Comparison of ENCODE assay signal across 6 cellular contexts in genomic region chr15:42491540-42492225, GRCh38. TPM values are rescaled to one million over a fixed set of nuclear protein-coding genes. Genes with fewer than 3 reads are reported as not detected.
A peak's percentile ranks its signal among the peaks of the same experiment; 100 is the strongest.
DNase-seq lines count a peak whose midpoint lies in the region; FAIRE-seq and TF ChIP-seq lines count a peak whose summit lies in the region.

No MANE protein-coding gene starts in this region.

- H3K27me3 ChIP-seq in A673 (replicated peaks; ENCODE audit: insufficient read depth, low read depth, low read length, poor library complexity) (no peaks in the 10 kb centered on the region), PC-9 (ENCODE audit: insufficient read depth, low read depth) (no peaks in the 10 kb centered on the region), left ventricle myocardium inferior (ENCODE audit: low read depth) (no peaks in the 10 kb centered on the region)

- H3K27ac ChIP-seq in A673 (ENCODE audit: low read depth, low read length, poor library complexity, severe bottlenecking) (peak overlapping the region; percentile 95), PC-9 (peak overlapping the region; percentile 86), left ventricle myocardium inferior (replicated peaks) (peak overlapping the region; percentile 95)

- no peak for TF ChIP-seq CTCF in A673 (conservative IDR thresholded peaks at IDR 0.05; ENCODE audit: low read depth, low read length)
- TF ChIP-seq CTCF in PC-9 (conservative IDR thresholded peaks at IDR 0.05) = no peak
- TF ChIP-seq CTCF in left ventricle myocardium inferior (IDR thresholded peaks at IDR 0.05; ENCODE audit: borderline replicate concordance) = no peak

- H3K4me2 ChIP-seq in PC-9 = peak overlapping the region; percentile 97

- no peak for FAIRE-seq in urothelium cell line (lab: Jason Lieb, UNC)
- FAIRE-seq in GM12891 (lab: Jason Lieb, UNC) = no peak

- H3K9me3 ChIP-seq in A673 (ENCODE audit: low read depth, low read length, poor library complexity, severe bottlenecking) (no peaks in the 10 kb centered on the region), PC-9 (ENCODE audit: insufficient read depth, low read depth) (no peaks in the 10 kb centered on the region), left ventricle myocardium inferior (replicated peaks) (no peaks in the 10 kb centered on the region)

- H3F3A ChIP-seq in PC-9 (ENCODE audit: insufficient read depth, low read depth) = peaks cover 12% of the 10 kb centered on the region; the same call in 1 of the 2 replicates

- H2AFZ ChIP-seq in PC-9 = peak overlapping the region; percentile 89

- DNase-seq in A673 (ENCODE audit: low spot score) (no peak), PC-9 (peak; percentile 49 to 78), left ventricle myocardium inferior (no peak), urothelium cell line (ENCODE audit: low spot score) (peak; percentile 23), NOMO-1 (lab: John Stamatoyannopoulos, UW; ENCODE audit: unreplicated experiment in 2 of 2) (no peak), GM12891 (ENCODE audit: insufficient read length, low spot score) (no peak)

- H4K20me1 ChIP-seq in PC-9 (ENCODE audit: insufficient read depth) = no peaks in the 10 kb centered on the region; the same call in 1 of the 2 replicates

- H3K4me1 ChIP-seq in A673 (ENCODE audit: insufficient read depth, low read length, poor library complexity, severe bottlenecking) (peaks cover 8% of the 10 kb centered on the region), PC-9 (replicated peaks; ENCODE audit: insufficient read depth) (peaks cover 22% of the 10 kb centered on the region), left ventricle myocardium inferior (peaks cover 68% of the 10 kb centered on the region)

- H3K36me3 ChIP-seq in A673 (ENCODE audit: insufficient read depth, low read length, poor library complexity, severe bottlenecking) (no peaks in the 10 kb centered on the region), PC-9 (ENCODE audit: low read depth) (no peaks in the 10 kb centered on the region), left ventricle myocardium inferior (no peaks in the 10 kb centered on the region)

- CTCF ChIA-PET in A673 (lab: Charles Lee) (no interaction called here), PC-9 (lab: Charles Lee) (no interaction called here)

- no peak for TF ChIP-seq POLR2A in GM12891 (IDR thresholded peaks at IDR 0.05; ENCODE audit: low read depth, low read length)

- H3K4me3 ChIP-seq in A673 (ENCODE audit: low read depth, low read length, poor library complexity, severe bottlenecking) = peak overlapping the region; percentile 82
- peak overlapping the region; percentile 70 for H3K4me3 ChIP-seq in PC-9
- H3K4me3 ChIP-seq in left ventricle myocardium inferior = peak overlapping the region; percentile 96

- intact Hi-C loops in A673 (cut with micrococcal nuclease; ENCODE audit: unreplicated experiment) = loop anchor here (10.0 kb wide), 1 partner anchor 163 kb away; no protein-coding TSS in a partner anchor
- intact Hi-C loops in PC-9 (cut with micrococcal nuclease; ENCODE audit: unreplicated experiment) = loop anchor here (2.0 kb wide), 1 partner anchor 57 kb away; the partner anchor contains the start of genes HAUS2 and LRRC57
- intact Hi-C loops in left ventricle myocardium inferior (cut with micrococcal nuclease) = no loop called here

- POLR2A ChIA-PET in A673 (lab: Charles Lee; ENCODE audit: low non-redundant PET) (no interaction called here), PC-9 (lab: Charles Lee; ENCODE audit: unreplicated experiment) (interaction anchor here (0.6 to 0.7 kb wide), 2 partner anchors 146 to 1695 kb away, joined by 5 to 8 read pairs; no protein-coding TSS in a partner anchor)

- peaks cover 33% of the 10 kb centered on the region for H3K79me2 ChIP-seq in PC-9 (ENCODE audit: low read depth)

- BruUV-seq in A673 (replicated peaks; lab: Mats Ljungman, UMichigan) (TSS peak; percentile 79), PC-9 (replicated peaks; lab: Mats Ljungman, UMichigan) (TSS peak; percentile 26)

- no peaks in the 10 kb centered on the region for H3K9me2 ChIP-seq in PC-9 (ENCODE audit: insufficient read depth)

TF ChIP-seq in GM12891, 5 proteins besides CTCF, POLR2A, EP300 and RAD21:
- no peak for TF ChIP-seq TAF1 (IDR thresholded peaks at IDR 0.05; ENCODE audit: low read depth, low read length)
- TF ChIP-seq PAX5 (IDR thresholded peaks at IDR 0.05; ENCODE audit: insufficient read depth, low read length, severe bottlenecking) = no peak
- TF ChIP-seq SPI1 (IDR thresholded peaks at IDR 0.05; ENCODE audit: low read depth, low read length) = no peak
- no peak for TF ChIP-seq POLR2AphosphoS5 (IDR thresholded peaks at IDR 0.05; ENCODE audit: low read depth, low read length)
- TF ChIP-seq POU2F2 (IDR thresholded peaks at IDR 0.05; ENCODE audit: low read depth, low read length) = no peak

RNA-seq across cellular contexts. Expression of gene ZNF106, which starts 0.7 kb away (rescaled TPM):
- total RNA-seq in A673 (2021) (98.1 and 102 TPM in 2 replicates), PC-9 (2021) (60.1 and 73.4 TPM in 2 replicates), left ventricle myocardium inferior (680 TPM)
- 14.5 TPM for polyA plus RNA-seq in GM12891 (2012; ENCODE audit: low read depth, missing spikeins)

RNA-seq across cellular contexts. Expression of gene SNAP23, which starts 3.8 kb away (rescaled TPM):
- total RNA-seq in A673 (2021) (112 and 124 TPM in 2 replicates), PC-9 (2021) (47.1 and 65.8 TPM in 2 replicates), left ventricle myocardium inferior (34.1 TPM)
- 90.7 TPM for polyA plus RNA-seq in GM12891 (2012; ENCODE audit: low read depth, missing spikeins)

RNA-seq across cellular contexts. Expression of gene LRRC57, which starts 56.9 kb away (rescaled TPM):
- total RNA-seq in A673 (2021) = 28.7 and 32.7 TPM in 2 replicates
- 22.7 and 23.0 TPM in 2 replicates for total RNA-seq in PC-9 (2021)
- total RNA-seq in left ventricle myocardium inferior = 15.0 TPM
- 4.3 TPM for polyA plus RNA-seq in GM12891 (2012; ENCODE audit: low read depth, missing spikeins)

RNA-seq across cellular contexts. Expression of gene HAUS2, which starts 57.0 kb away (rescaled TPM):
- total RNA-seq in A673 (2021) (39.5 and 44.1 TPM in 2 replicates), PC-9 (2021) (17.7 and 23.7 TPM in 2 replicates), left ventricle myocardium inferior (9.9 TPM)
- 20.3 TPM for polyA plus RNA-seq in GM12891 (2012; ENCODE audit: low read depth, missing spikeins)

Comparison
In these comparisons a context has a peak if more than half of its experiments do, and no peak if none do; other contexts are left out.
1. DNase-seq: peak in PC-9 (2 of 2) and urothelium cell line (single experiment); none in A673 (single experiment), left ventricle myocardium inferior (single experiment), NOMO-1 (0 of 2) and GM12891 (single experiment).
2. Peak in every context shown above with its lines, with median percentiles within 50 percentile points of each other: H3K27ac ChIP-seq and H3K4me3 ChIP-seq.